14 cellular contexts compared by ENCODE assay signal in the genomic region with DNA sequence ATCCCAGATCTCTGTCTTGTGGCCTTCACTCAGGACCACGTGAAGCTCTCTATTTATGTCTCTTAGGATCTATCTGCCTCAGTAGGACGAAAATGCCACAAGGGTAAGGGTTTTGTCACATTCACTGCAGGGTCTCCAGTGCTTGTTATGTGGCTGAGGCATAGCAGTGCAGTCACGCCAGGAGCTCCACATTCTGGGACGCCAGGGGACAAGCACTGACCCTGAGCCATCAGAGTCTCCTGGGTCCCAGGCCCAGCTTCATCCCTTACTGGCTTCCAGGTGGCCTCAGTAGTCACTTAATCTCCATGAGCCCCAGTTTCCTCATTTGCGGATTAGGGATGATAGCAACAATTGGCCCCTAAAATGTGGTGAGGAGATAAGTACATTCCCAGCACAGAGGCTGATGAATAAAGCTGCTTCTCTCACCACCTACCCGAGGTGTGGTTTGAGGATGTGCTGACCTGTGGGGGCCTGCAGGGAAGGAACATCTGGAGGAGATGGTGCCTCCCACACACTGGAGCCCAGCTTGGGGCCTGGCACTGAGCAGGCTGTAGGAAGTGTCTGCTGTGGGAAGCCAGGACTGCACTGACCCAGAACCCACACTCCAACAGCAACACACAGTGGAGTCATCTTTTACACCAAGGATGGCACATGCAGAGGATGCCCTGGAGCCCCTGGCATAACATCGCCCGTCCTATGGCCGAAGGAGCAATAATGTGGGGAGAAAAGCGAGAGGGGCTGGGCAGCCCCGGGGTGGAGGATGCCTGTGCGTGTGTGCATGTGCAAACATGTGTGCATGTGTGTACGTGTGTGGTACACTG.
"Had no signal": no experiment of that assay in that cellular context is flagged by ENCODE, and none has a peak within 500 bp of the region (broad histone marks: within the 10 kb centered on the region; RNA-seq: fewer than 3 reads in every experiment).

No MANE protein-coding gene starts in this region.

- DNase-seq: activated CD4-positive, CD25-positive, alpha-beta regulatory T cell treated with anti-CD3 and anti-CD28 coated beads, Interleukin-2, amount 50 U/mL, for 72 hours; activated gamma-delta T cell; central memory CD4-positive, alpha-beta T cell; immature natural killer cell; mesenchymal stem cell; naive thymus-derived CD4-positive, alpha-beta T cell; retina; stimulated activated CD4-positive, alpha-beta T cell treated with anti-CD3 and anti-CD28 coated beads, Interleukin-12 subunit alpha, Interleukin-12 subunit beta, amount 100 ng/mL, for 4 hours; stimulated activated CD4-positive, alpha-beta T cell treated with anti-CD3 and anti-CD28 coated beads, Interleukin-1b, Interleukin-23, amount 100 ng/mL, for 48 hours; stimulated activated naive CD8-positive, alpha-beta T cell treated with anti-CD3 and anti-CD28 coated beads, Interleukin-15, amount 100 ng/mL, for 72 hours; T-helper 1 cell; T1000 had no signal

- H3K4me3 ChIP-seq: dorsolateral prefrontal cortex, suprapubic skin had no signal

- H3K4me1 ChIP-seq: suprapubic skin had no signal

- H3K27ac ChIP-seq: suprapubic skin had no signal

- H3K9me3 ChIP-seq: suprapubic skin had no signal

- H3K36me3 ChIP-seq: suprapubic skin had no signal

- ATAC-seq: naive thymus-derived CD4-positive, alpha-beta T cell; stimulated activated naive CD8-positive, alpha-beta T cell treated with anti-CD3 and anti-CD28 coated beads, Interleukin-15, amount 100 ng/mL, for 72 hours had no signal

- H3K27me3 ChIP-seq: dorsolateral prefrontal cortex had no signal
